8 cellular contexts compared by ENCODE assay signal in genomic region chr11:8354622-8355417, GRCh38.
DNase-seq lines count a peak whose midpoint lies in the region; ATAC-seq and TF ChIP-seq lines count a peak whose summit lies in the region.

No MANE protein-coding gene starts in this region.

- H3K9me3 ChIP-seq in Panc1 (ENCODE audit: control insufficient read depth, insufficient read depth, low read depth, low read length) (no peaks in the 10 kb centered on the region), stomach (no peaks in the 10 kb centered on the region)

- no TSS peak for BruUV-seq in Panc1 (replicated peaks; lab: Mats Ljungman, UMichigan)

- H3K4me3 ChIP-seq in Jurkat, Clone E6-1 (ENCODE audit: low read length) = peak overlapping the region; percentile 15
- H3K4me3 ChIP-seq in Panc1 (ENCODE audit: low read depth in 2 of 2, low read length in 2 of 2) = no peak overlapping the region
- peak overlapping the region; percentile 22 to 32 (median 27) for H3K4me3 ChIP-seq in stomach

- no peak for TF ChIP-seq CTCF in Panc1 (IDR thresholded peaks at IDR 0.05)
- no peak for TF ChIP-seq CTCF in stomach (IDR thresholded peaks at IDR 0.05)

- H3K4me1 ChIP-seq in Panc1 (ENCODE audit: control insufficient read depth, insufficient read depth, low read length) (no peaks in the 10 kb centered on the region), stomach (peaks cover 0 to 28% (median 11%) of the 10 kb centered on the region in 4 donors)

- DNase-seq in Jurkat, Clone E6-1 (ENCODE audit: low read depth, low spot score) = peak; percentile 48
- DNase-seq in Panc1 (ENCODE audit: low read depth, low spot score) = no peak
- DNase-seq in head of caudate nucleus = peak in 37 of 42 donors; percentile 17 to 69 (median 40)
- no peak for DNase-seq in stomach
- no peak for DNase-seq in amniotic stem cell (lab: John Stamatoyannopoulos, UW)
- no peak for DNase-seq in effector CD4-positive, alpha-beta T cell
- DNase-seq in foreskin melanocyte = no peak

- no peak overlapping the region for H3K27ac ChIP-seq in Panc1 (ENCODE audit: low read length)
- peak overlapping the region in 2 of 5 donors; percentile 42 to 43 for H3K27ac ChIP-seq in stomach

- no peak for TF ChIP-seq POLR2A in stomach (IDR thresholded peaks at IDR 0.05)

- WGBS in stomach, 5 donors = 11 to 22% (median 12%) methylated on average over 8 to 16 of the region's 16 CpGs

- CTCF ChIA-PET in Panc1 (lab: Charles Lee) = interaction anchor here (0.7 kb wide), 1 partner anchor 11 kb away, joined by 7 read pairs; no protein-coding TSS in a partner anchor

- in situ Hi-C loops in Panc1 (cut with HindIII; ENCODE audit: low pct_unique_long_range_greater_than_20kb, low sequenced_read_pairs) = no loop called here

- POLR2A ChIA-PET in Panc1 (lab: Charles Lee) = no interaction called here

- TF ChIP-seq EP300 in stomach (IDR thresholded peaks at IDR 0.05) = no peak

- intact Hi-C loops in Panc1 (cut with micrococcal nuclease; ENCODE audit: unreplicated experiment) = no loop called here
- intact Hi-C loops in head of caudate nucleus (cut with DNase I) = no loop called here
- intact Hi-C loops in stomach (cut with DNase I; ENCODE audit: low total_unique reads) = no loop called here

- peak; percentile 61; the same call in 1 of the 2 replicates for ATAC-seq in Panc1
- no peak for ATAC-seq in GM19324 (IDR thresholded peaks at IDR 0.05; ENCODE audit: low FRiP score, unreplicated experiment)

- H3K27me3 ChIP-seq in Panc1 (ENCODE audit: control insufficient read depth, insufficient read depth, low read length) = peaks cover 5% of the 10 kb centered on the region
- no peaks in the 10 kb centered on the region for H3K27me3 ChIP-seq in stomach

- H3K36me3 ChIP-seq in Panc1 (ENCODE audit: control insufficient read depth, insufficient read depth, low read length) = no peaks in the 10 kb centered on the region
- H3K36me3 ChIP-seq in stomach = no peaks in the 10 kb centered on the region

Comparison
In these comparisons a context has a peak if more than half of its experiments do, and no peak if none do; other contexts are left out.
1. DNase-seq: peak in Jurkat, Clone E6-1 (single experiment) and head of caudate nucleus (37 of 42); none in Panc1 (single experiment), stomach (single experiment), amniotic stem cell (single experiment), effector CD4-positive, alpha-beta T cell (single experiment) and foreskin melanocyte (single experiment).
2. H3K4me3 ChIP-seq: peak in Jurkat, Clone E6-1 (single experiment) and stomach (4 of 4); none in Panc1 (0 of 2).